Comparison of ENCODE assay signal across 2 cellular contexts in the genomic region with DNA sequence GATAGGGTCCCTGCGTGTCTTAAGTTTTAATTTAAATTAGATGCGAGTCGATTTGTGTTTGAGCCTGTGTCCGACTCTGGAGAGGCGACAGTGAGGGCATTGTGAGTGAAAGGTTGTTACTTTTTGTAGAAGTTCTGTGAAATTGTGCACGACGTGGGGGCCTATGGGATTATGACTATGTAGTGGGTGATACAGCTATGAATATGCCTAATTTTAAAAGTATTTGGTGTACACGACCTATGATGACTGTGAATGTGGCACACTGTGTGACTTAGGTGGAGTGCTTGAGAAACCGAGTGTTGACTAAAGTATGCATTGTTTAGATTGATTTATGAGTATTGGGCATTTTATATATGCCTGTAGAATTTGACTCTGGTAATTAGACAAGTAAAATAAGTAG.
TF ChIP-seq lines count a peak whose summit lies in the region.

No MANE protein-coding gene starts in this region.

TF ChIP-seq in SK-N-SH, 30 proteins besides CTCF, POLR2A, EP300 and RAD21 (continued from another document):
- TF ChIP-seq FOSL2 (IDR thresholded peaks at IDR 0.05; ENCODE audit: borderline replicate concordance, low read depth), result no peak
- no peak for TF ChIP-seq RFX5 (IDR thresholded peaks at IDR 0.05; ENCODE audit: low read length)
- no peak for TF ChIP-seq POLR2AphosphoS5 (IDR thresholded peaks at IDR 0.05; ENCODE audit: low read depth, low read length)
- TF ChIP-seq ELF1 (IDR thresholded peaks at IDR 0.05), result no peak
- TF ChIP-seq YY1 (IDR thresholded peaks at IDR 0.05; ENCODE audit: low read depth), result no peak
- TF ChIP-seq SIN3A (IDR thresholded peaks at IDR 0.05; ENCODE audit: borderline replicate concordance, low read depth, low read length), result no peak
- TF ChIP-seq NFIC (IDR thresholded peaks at IDR 0.05; ENCODE audit: borderline replicate concordance), result no peak
- no peak for TF ChIP-seq MXI1 (IDR thresholded peaks at IDR 0.05; ENCODE audit: low read depth, low read length)

TF ChIP-seq in SK-N-SH treated with all-trans-retinoic acid at 6 μM for 48 hours, 23 proteins besides CTCF, POLR2A, EP300 and RAD21 (continued from another document):
- TF ChIP-seq, protein P1, sequence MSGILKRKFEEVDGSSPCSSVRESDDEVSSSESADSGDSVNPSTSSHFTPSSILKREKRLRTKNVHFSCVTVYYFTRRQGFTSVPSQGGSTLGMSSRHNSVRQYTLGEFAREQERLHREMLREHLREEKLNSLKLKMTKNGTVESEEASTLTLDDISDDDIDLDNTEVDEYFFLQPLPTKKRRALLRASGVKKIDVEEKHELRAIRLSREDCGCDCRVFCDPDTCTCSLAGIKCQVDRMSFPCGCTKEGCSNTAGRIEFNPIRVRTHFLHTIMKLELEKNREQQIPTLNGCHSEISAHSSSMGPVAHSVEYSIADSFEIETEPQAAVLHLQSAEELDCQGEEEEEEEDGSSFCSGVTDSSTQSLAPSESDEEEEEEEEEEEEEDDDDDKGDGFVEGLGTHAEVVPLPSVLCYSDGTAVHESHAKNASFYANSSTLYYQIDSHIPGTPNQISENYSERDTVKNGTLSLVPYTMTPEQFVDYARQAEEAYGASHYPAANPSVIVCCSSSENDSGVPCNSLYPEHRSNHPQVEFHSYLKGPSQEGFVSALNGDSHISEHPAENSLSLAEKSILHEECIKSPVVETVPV (CRISPR knock-in tag; IDR thresholded peaks at IDR 0.05), result no peak
- no peak for TF ChIP-seq PPARA (CRISPR knock-in tag; IDR thresholded peaks at IDR 0.05; ENCODE audit: borderline replicate concordance)
TF ChIP-seq in SK-N-SH treated with all-trans-retinoic acid at 6 μM for 48 hours: peak in this region for 0.
